In genomic region chr5:141387557-141388311, GRCh38 we compare ENCODE assay signal across 8 cellular contexts. TPM values are rescaled to one million over a fixed set of nuclear protein-coding genes. Genes with fewer than 3 reads are reported as not detected.
DNase-seq lines count a peak whose midpoint lies in the region; ATAC-seq, FAIRE-seq and TF ChIP-seq lines count a peak whose summit lies in the region.
"Not testable (repeated sequence)": the region's sequence is repeated elsewhere in the genome, so short reads cannot be mapped to it uniquely, and the experiment has no call there.

Gene PCDHGB4, plus strand, starts transcription at chr5:141387698. Its CDS starts 187 bp downstream, at chr5:141387885.

- H3K27ac ChIP-seq in HCT116 (ENCODE audit: low read depth, low read length); kidney (ENCODE audit: low read depth in 2 of 2, low read length in 2 of 2); pancreas: not testable (repeated sequence)

- H3K9ac ChIP-seq in HCT116 (ENCODE audit: low read length); kidney (ENCODE audit: low read length in 2 of 2): not testable (repeated sequence)

- not testable (repeated sequence) for H2AFZ ChIP-seq in HCT116 (ENCODE audit: low read depth, low read length, poor library complexity, severe bottlenecking)

- FAIRE-seq in kidney (lab: Jason Lieb, UNC); pancreas (lab: Jason Lieb, UNC): not testable (repeated sequence)
- FAIRE-seq in urothelium cell line (lab: Jason Lieb, UNC), result peak; percentile 20

- CTCF ChIA-PET in HCT116 (lab: Charles Lee), result not testable (repeated sequence)

- not testable (repeated sequence) for H3K9me2 ChIP-seq in HCT116 (ENCODE audit: insufficient read depth)

- not testable (repeated sequence) for BruUV-seq in HCT116 (replicated peaks; lab: Mats Ljungman, UMichigan)

- TF ChIP-seq RAD21 in HCT116 (IDR thresholded peaks at IDR 0.05; ENCODE audit: low read depth), result 0 out of 2 replicates have a peak, but pooled peaks have one; percentile 6

- H3K36me3 ChIP-seq in HCT116 (ENCODE audit: control insufficient read depth in 1 of 2, insufficient read depth in 2 of 2, low read length in 2 of 2); kidney (ENCODE audit: control insufficient read depth in 1 of 2, insufficient read depth in 2 of 2, low read length in 2 of 2); pancreas: not testable (repeated sequence)

- H3K4me3 ChIP-seq in GM12865 (ENCODE audit: low read depth, low read length) (peak within 1 kb of the TSS; percentile 48), kidney (ENCODE audit: low read length in 2 of 2) (peak within 1 kb of the TSS; percentile 23 to 25), pancreas (peak within 1 kb of the TSS in 1 of 4 donors; percentile 7)
- H3K4me3 ChIP-seq in HCT116 (replicated peaks in 1 of 2; ENCODE audit: low read depth in 1 of 2, low read length in 2 of 2), result not testable (repeated sequence)

- RAD21 ChIA-PET in HCT116 (lab: Charles Lee; ENCODE audit: low non-redundant PET in 1 of 2, low total read pairs in 2 of 2, uncharacterized antibody in 2 of 2, unreplicated experiment in 2 of 2), result not testable (repeated sequence)

- not testable (repeated sequence) for H4K20me1 ChIP-seq in HCT116 (ENCODE audit: insufficient read depth)

- intact Hi-C loops in HCT116 (cut with micrococcal nuclease); kidney (cut with DNase I): not testable (repeated sequence)
- intact Hi-C loops in pancreas (cut with DNase I), result loop anchor here in 1 of 3 donors (10.0 kb wide), 1 partner anchor 233 kb away; the partner anchor contains the start of gene PCDHB6

- not testable (repeated sequence) for H3K79me2 ChIP-seq in HCT116 (ENCODE audit: insufficient read depth, low read length)

- H3K27me3 ChIP-seq in HCT116 (ENCODE audit: insufficient read depth, low read length); pancreas: not testable (repeated sequence)

- H3K4me1 ChIP-seq in HCT116 (ENCODE audit: control insufficient read depth in 1 of 2, insufficient read depth in 2 of 2, low read length in 2 of 2); kidney (ENCODE audit: control insufficient read depth in 1 of 2, insufficient read depth in 1 of 2, low read depth in 1 of 2, low read length in 2 of 2); pancreas: not testable (repeated sequence)

- not testable (repeated sequence) for H3K9me3 ChIP-seq in HCT116 (ENCODE audit: control insufficient read depth in 1 of 2, insufficient read depth in 1 of 2, low read depth in 1 of 2, low read length in 2 of 2)
- H3K9me3 ChIP-seq in kidney (ENCODE audit: control insufficient read depth in 1 of 2, low read length in 2 of 2) (peaks cover 19 to 85% of the 10 kb centered on the region in 2 donors), pancreas (peaks cover 0 to 34% (median 2%) of the 10 kb centered on the region in 4 donors)

- WGBS in pancreas, 2 donors, result 6 to 10% methylated on average over 17 to 21 of the region's 40 CpGs

- DNase-seq in GM12865 (ENCODE audit: low read depth), result peak; percentile 65
- DNase-seq in HCT116 (ENCODE audit: low read depth, low spot score); kidney; pancreas: not testable (repeated sequence)
- DNase-seq in NCI-H460 (ENCODE audit: extremely low read depth, low read depth), result peak; percentile 36
- DNase-seq in activated naive CD4-positive, alpha-beta T cell treated with Interleukin-2 at 50 U/mL for 16 hours, result peak; percentile 18
- peak; percentile 14 for DNase-seq in urothelium cell line (ENCODE audit: low spot score)

- POLR2A ChIA-PET in HCT116 (lab: Charles Lee), result not testable (repeated sequence)

- not testable (repeated sequence) for H3K4me2 ChIP-seq in HCT116 (ENCODE audit: low read length)

- TF ChIP-seq POLR2A in HCT116 (IDR thresholded peaks at IDR 0.05; ENCODE audit: borderline replicate concordance, extremely low read depth, insufficient read depth, insufficient read length), result not testable (repeated sequence)

- TF ChIP-seq CTCF in GM12865 (IDR thresholded peaks at IDR 0.05; ENCODE audit: insufficient read depth, low read depth, low read length, missing control alignments) (peak; percentile 55), kidney (IDR thresholded peaks at IDR 0.05; ENCODE audit: borderline replicate concordance, extremely low read depth, insufficient read depth) (peak; percentile 28)
- TF ChIP-seq CTCF in HCT116 (IDR thresholded peaks at IDR 0.05 in 2 of 3, conservative IDR thresholded peaks at IDR 0.05 in 1 of 3; ENCODE audit: borderline replicate concordance in 1 of 3, insufficient read depth in 1 of 3, low read depth in 2 of 3, low read length in 2 of 3); pancreas (IDR thresholded peaks at IDR 0.05): not testable (repeated sequence)

- ATAC-seq in HCT116, result not testable (repeated sequence)
- ATAC-seq in esophagus mucosa (peak; percentile 47), pancreas (peak; percentile 60 to 94 (median 82))

RNA-seq across cellular contexts. Expression of gene PCDHGB4, which starts in this region (rescaled TPM):
- total RNA-seq in HCT116 (2021; ENCODE audit: unreplicated experiment) (not detected), esophagus mucosa (2.8 TPM), kidney (6.1 TPM), pancreas (1 to 10 TPM; 1.5 to 3.1 (median 1.9) TPM)
- polyA plus RNA-seq in HCT116 (2012), result 0.01 and 0.02 TPM in 2 replicates
- total RNA-seq in NCI-H460 (2014; rRNA removed; shearing (Covaris generic)), result 5.5 and 5.6 TPM in 2 replicates
- 5.7 and 12.2 TPM in 2 replicates for polyA plus RNA-seq in NCI-H460 (2014; cell fraction: nucleus; rRNA removed)
- polyA plus RNA-seq in kidney (ENCODE audit: insufficient read depth, low read depth, low replicate concordance) (1.0 TPM), pancreas (under 1 TPM; 0.56 to 0.65 TPM)
